In the genomic region with DNA sequence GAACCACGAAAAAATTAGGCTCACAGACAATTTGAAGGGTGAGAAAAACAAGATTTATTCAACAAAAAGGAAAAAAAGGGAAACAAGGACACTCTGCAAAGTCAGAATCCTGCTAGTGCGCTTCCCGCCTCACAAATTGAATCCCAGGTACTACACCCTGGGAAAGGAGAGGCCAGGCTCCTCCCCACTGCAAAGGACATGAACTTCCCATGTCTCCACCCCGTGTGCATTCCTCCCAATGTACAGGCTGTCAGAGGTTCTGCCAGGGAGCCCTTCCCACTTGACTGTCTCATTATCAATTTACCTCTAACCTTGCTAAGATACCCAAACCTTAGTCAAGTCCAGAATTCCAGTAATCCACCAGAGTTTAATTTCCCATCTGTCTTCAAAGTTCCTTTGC, we compare ENCODE assay signal across 13 cellular contexts.
"Had no signal": no experiment of that assay in that cellular context is flagged by ENCODE, and none has a peak within 500 bp of the region (broad histone marks: within the 10 kb centered on the region; RNA-seq: fewer than 3 reads in every experiment).

No MANE protein-coding gene starts in this region.

- ATAC-seq: activated CD8-positive, alpha-beta T cell treated with anti-CD3 and anti-CD28 coated beads for 36 hours; foreskin keratinocyte; upper lobe of right lung had no signal

- H3K36me3 ChIP-seq: adrenal gland, neural progenitor cell, sigmoid colon, upper lobe of right lung had no signal

- H3K4me3 ChIP-seq: adrenal gland, coronary artery, lung, neural progenitor cell, sigmoid colon, upper lobe of right lung had no signal

- H3K4me2 ChIP-seq: neural progenitor cell had no signal

- H3K27me3 ChIP-seq: adrenal gland, foreskin keratinocyte, neural progenitor cell, sigmoid colon, upper lobe of right lung had no signal

- H3K27ac ChIP-seq: adrenal gland, coronary artery, foreskin keratinocyte, neural progenitor cell, sigmoid colon, upper lobe of right lung had no signal

- DNase-seq: activated CD4-positive, CD25-positive, alpha-beta regulatory T cell; activated CD8-positive, alpha-beta T cell treated with anti-CD3 and anti-CD28 coated beads for 36 hours; activated T-cell treated with anti-CD3 and anti-CD28 coated beads, Interleukin-2, amount 50 U/mL, for 48 hours; adrenal gland; foreskin keratinocyte; midbrain; sigmoid colon; stimulated activated CD4-positive, alpha-beta T cell treated with anti-CD3 and anti-CD28 coated beads, Interleukin-1b, Interleukin-23, amount 100 ng/mL, for 48 hours; stimulated activated naive CD8-positive, alpha-beta T cell treated with anti-CD3 and anti-CD28 coated beads, Interleukin-15, amount 100 ng/mL, for 72 hours; upper lobe of right lung had no signal

- H3K4me1 ChIP-seq: adrenal gland, sigmoid colon, upper lobe of right lung had no signal

- H3K9me3 ChIP-seq: adrenal gland, sigmoid colon, upper lobe of right lung had no signal

- H3K9ac ChIP-seq: neural progenitor cell had no signal

- H2AFZ ChIP-seq: neural progenitor cell had no signal
